In the genomic region with DNA sequence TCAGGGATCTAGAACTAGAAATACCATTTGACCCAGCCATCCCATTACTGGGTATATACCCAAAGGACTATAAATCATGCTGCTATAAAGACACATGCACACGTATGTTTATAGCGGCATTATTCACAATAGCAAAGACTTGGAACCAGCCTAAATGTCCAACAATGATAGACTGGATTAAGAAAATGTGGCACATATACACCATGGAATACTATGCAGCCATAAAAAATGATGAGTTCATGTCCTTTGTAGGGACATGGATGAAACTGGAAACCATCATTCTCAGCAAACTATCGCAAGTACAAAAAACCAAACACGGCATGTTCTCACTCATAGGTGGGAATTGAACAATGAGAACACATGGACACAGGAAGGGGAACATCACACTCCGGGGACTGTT, we compare ENCODE assay signal across 13 cellular contexts. TPM values are rescaled to one million over a fixed set of nuclear protein-coding genes. Genes with fewer than 3 reads are reported as not detected.
"Had no signal": no experiment of that assay in that cellular context is flagged by ENCODE, and none has a peak within 500 bp of the region (broad histone marks: within the 10 kb centered on the region; RNA-seq: fewer than 3 reads in every experiment).

No MANE protein-coding gene starts in this region.

RNA-seq across cellular contexts. Expression of gene ASGR2, which starts 12.9 kb away (rescaled TPM):
- total RNA-seq: activated B cell treated with CpG ODN at 0.5 μM for 24 hours; activated CD4-positive, alpha-beta memory T cell treated with anti-CD3 and anti-CD28 coated beads for 36 hours; activated CD4-positive, alpha-beta memory T cell treated with anti-CD3 and anti-CD28 coated beads, Interleukin-2, amount 10 ng/mL, durations not matched to agents 7 days and 5 days; activated CD4-positive, alpha-beta T cell treated with anti-CD3 and anti-CD28 coated beads for 36 hours; activated CD4-positive, alpha-beta T cell treated with anti-CD3 and anti-CD28 coated beads, Interleukin-2, amount 10 ng/mL, durations not matched to agents 24 days and 14 days; activated CD4-positive, alpha-beta T cell treated with anti-CD3 and anti-CD28 coated beads, Interleukin-2, amount 10 ng/mL, durations not matched to agents 7 days and 5 days; activated CD8-positive, alpha-beta memory T cell treated with anti-CD3 and anti-CD28 coated beads for 36 hours; activated CD8-positive, alpha-beta memory T cell treated with anti-CD3 and anti-CD28 coated beads, Interleukin-2, amount 10 ng/mL, durations not matched to agents 7 days and 5 days; activated CD8-positive, alpha-beta T cell treated with anti-CD3 and anti-CD28 coated beads for 36 hours; activated CD8-positive, alpha-beta T cell treated with anti-CD3 and anti-CD28 coated beads, Interleukin-2, amount 10 ng/mL, durations not matched to agents 7 days and 5 days; T-helper 1 cell treated with Interleukin-12 subunit alpha and Interleukin-12 subunit beta and Interleukin-4 antibody, amounts not matched to agents 30 ng/mL and 1 ng/mL, for 36 hours; T-helper 2 cell treated with Interferon-gamma antibody and Interleukin-4, amounts not matched to agents 100 ng/mL and 5 ng/mL, for 36 hours had no signal

RNA-seq across cellular contexts. Expression of gene CLEC10A, which starts 47.5 kb away (rescaled TPM):
- total RNA-seq: activated B cell treated with CpG ODN at 0.5 μM for 24 hours; activated CD4-positive, alpha-beta memory T cell treated with anti-CD3 and anti-CD28 coated beads for 36 hours; activated CD4-positive, alpha-beta memory T cell treated with anti-CD3 and anti-CD28 coated beads, Interleukin-2, amount 10 ng/mL, durations not matched to agents 7 days and 5 days; activated CD4-positive, alpha-beta T cell treated with anti-CD3 and anti-CD28 coated beads for 36 hours; activated CD4-positive, alpha-beta T cell treated with anti-CD3 and anti-CD28 coated beads, Interleukin-2, amount 10 ng/mL, durations not matched to agents 24 days and 14 days; activated CD4-positive, alpha-beta T cell treated with anti-CD3 and anti-CD28 coated beads, Interleukin-2, amount 10 ng/mL, durations not matched to agents 7 days and 5 days; activated CD8-positive, alpha-beta memory T cell treated with anti-CD3 and anti-CD28 coated beads for 36 hours; activated CD8-positive, alpha-beta memory T cell treated with anti-CD3 and anti-CD28 coated beads, Interleukin-2, amount 10 ng/mL, durations not matched to agents 7 days and 5 days; activated CD8-positive, alpha-beta T cell treated with anti-CD3 and anti-CD28 coated beads for 36 hours; activated CD8-positive, alpha-beta T cell treated with anti-CD3 and anti-CD28 coated beads, Interleukin-2, amount 10 ng/mL, durations not matched to agents 7 days and 5 days; T-helper 1 cell treated with Interleukin-12 subunit alpha and Interleukin-12 subunit beta and Interleukin-4 antibody, amounts not matched to agents 30 ng/mL and 1 ng/mL, for 36 hours; T-helper 2 cell treated with Interferon-gamma antibody and Interleukin-4, amounts not matched to agents 100 ng/mL and 5 ng/mL, for 36 hours; WTC11 had no signal

RNA-seq across cellular contexts. Expression of gene ASGR1, which starts 51.7 kb away (rescaled TPM):
- total RNA-seq: activated B cell treated with CpG ODN at 0.5 μM for 24 hours had no signal
